In the genomic region with DNA sequence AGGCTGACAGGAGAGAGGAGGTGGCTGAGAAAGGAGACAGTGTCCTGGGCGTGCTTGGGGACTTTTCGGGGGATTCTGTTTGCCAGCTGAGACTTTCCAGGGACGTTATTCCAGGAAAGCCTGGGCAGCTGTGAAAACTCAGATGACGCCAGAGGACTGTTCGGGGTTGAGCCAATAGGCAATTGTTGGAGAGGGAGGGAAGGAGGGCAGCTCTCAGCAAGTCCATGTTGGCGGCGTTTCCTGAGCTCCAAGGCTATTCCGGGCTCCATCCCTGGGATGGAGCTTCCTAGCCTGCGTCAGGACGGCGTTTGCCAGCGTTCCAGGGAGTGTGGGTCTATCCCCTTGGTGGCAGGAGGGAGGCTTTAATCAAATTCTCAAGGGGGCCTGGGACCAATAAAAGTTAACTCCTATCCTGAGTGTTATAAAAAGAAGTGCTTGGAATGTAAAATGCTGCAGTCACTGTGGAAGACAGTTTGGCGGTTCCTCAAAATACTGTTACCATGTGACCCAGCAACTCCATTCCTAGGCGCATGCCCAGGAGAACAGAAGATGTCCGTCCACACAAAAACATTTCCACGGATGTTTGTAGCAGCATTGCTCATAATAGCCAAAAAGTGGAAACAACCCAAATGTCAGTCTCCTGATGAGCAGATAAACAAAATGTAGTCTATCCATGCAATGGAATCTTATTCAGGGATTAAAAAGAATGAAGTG, we compare ENCODE assay signal across 8 cellular contexts. TPM values are rescaled to one million over a fixed set of nuclear protein-coding genes. Genes with fewer than 3 reads are reported as not detected.
DNase-seq lines count a peak whose midpoint lies in the region; ATAC-seq and TF ChIP-seq lines count a peak whose summit lies in the region.

No MANE protein-coding gene starts in this region.

- peak overlapping the region; percentile 93 for H3K27ac ChIP-seq in left ventricle myocardium inferior (replicated peaks)

- peaks cover 31% of the 10 kb centered on the region for H3K4me1 Mint-ChIP-seq in activated T-helper 2 cell treated with anti-CD3 and anti-CD28 coated beads, Interferon-gamma antibody, Interleukin-2, Interleukin-4, amounts not matched to agents 10 μg/mL and 5 μg/mL and 100 μg/mL, durations not matched to agents 14 hours and 24 hours and 36 hours (ENCODE audit: low read depth)

- TF ChIP-seq CTCF in left ventricle myocardium inferior (IDR thresholded peaks at IDR 0.05; ENCODE audit: borderline replicate concordance), result no peak

- peak; percentile 1 for ATAC-seq in HG03039 (IDR thresholded peaks at IDR 0.05; ENCODE audit: unreplicated experiment)
- ATAC-seq in sciatic nerve, result peak; percentile 95

- no peaks in the 10 kb centered on the region for H3K9me3 Mint-ChIP-seq in activated T-helper 2 cell treated with anti-CD3 and anti-CD28 coated beads, Interferon-gamma antibody, Interleukin-2, Interleukin-4, amounts not matched to agents 10 μg/mL and 5 μg/mL and 100 μg/mL, durations not matched to agents 14 hours and 24 hours and 36 hours

- peak overlapping the region; percentile 58 for H3K4me3 ChIP-seq in left ventricle myocardium inferior

- H3K36me3 ChIP-seq in left ventricle myocardium inferior, result no peaks in the 10 kb centered on the region

- intact Hi-C loops in activated T-helper 2 cell treated with anti-CD3 and anti-CD28 coated beads, Interferon-gamma antibody, Interleukin-2, Interleukin-4, amounts not matched to agents 10 μg/mL and 5 μg/mL and 100 μg/mL, durations not matched to agents 14 hours and 24 hours and 36 hours (cut with micrococcal nuclease), result loop anchor here (5.0 kb wide), 2 partner anchors 132 to 367 kb away; a partner anchor contains a TSS
- intact Hi-C loops in left ventricle myocardium inferior (cut with micrococcal nuclease), result loop anchor here (10.0 kb wide), 1 partner anchor 194 kb away; a partner anchor contains a TSS
- intact Hi-C loops in sciatic nerve (cut with DNase I), result loop anchor here (5.0 kb wide), 1 partner anchor 192 kb away; no protein-coding TSS in a partner anchor

- H3K27me3 ChIP-seq in left ventricle myocardium inferior (ENCODE audit: low read depth), result no peaks in the 10 kb centered on the region

- peak; percentile 21 for DNase-seq in COR-L47 (lab: John Stamatoyannopoulos, UW)
- no peak for DNase-seq in activated T-helper 2 cell treated with anti-CD3 and anti-CD28 coated beads, Interferon-gamma antibody, Interleukin-2, Interleukin-4, amounts not matched to agents 10 μg/mL and 5 μg/mL and 100 μg/mL, durations not matched to agents 14 hours and 24 hours and 36 hours (ENCODE audit: low spot score)
- peak; percentile 84 for DNase-seq in left ventricle myocardium inferior
- peak; percentile 84 for DNase-seq in sciatic nerve (ENCODE audit: low spot score)
- DNase-seq in mesenteric fat pad (ENCODE audit: low spot score), result no peak
- no peak for DNase-seq in SW480 (ENCODE audit: low spot score)
- DNase-seq in GM19240 (ENCODE audit: insufficient read length, low spot score), result no peak

- no peaks in the 10 kb centered on the region for H3K36me3 Mint-ChIP-seq in activated T-helper 2 cell treated with anti-CD3 and anti-CD28 coated beads, Interferon-gamma antibody, Interleukin-2, Interleukin-4, amounts not matched to agents 10 μg/mL and 5 μg/mL and 100 μg/mL, durations not matched to agents 14 hours and 24 hours and 36 hours (ENCODE audit: low read depth)

- peak overlapping the region; percentile 52 for H3K4me3 Mint-ChIP-seq in activated T-helper 2 cell treated with anti-CD3 and anti-CD28 coated beads, Interferon-gamma antibody, Interleukin-2, Interleukin-4, amounts not matched to agents 10 μg/mL and 5 μg/mL and 100 μg/mL, durations not matched to agents 14 hours and 24 hours and 36 hours (ENCODE audit: low read depth)

- H3K27ac Mint-ChIP-seq in activated T-helper 2 cell treated with anti-CD3 and anti-CD28 coated beads, Interferon-gamma antibody, Interleukin-2, Interleukin-4, amounts not matched to agents 10 μg/mL and 5 μg/mL and 100 μg/mL, durations not matched to agents 14 hours and 24 hours and 36 hours, result peak overlapping the region; percentile 93

- H3K4me1 ChIP-seq in left ventricle myocardium inferior, result peaks cover 23% of the 10 kb centered on the region

- no peaks in the 10 kb centered on the region for H3K9me3 ChIP-seq in left ventricle myocardium inferior (replicated peaks)

- H3K27me3 Mint-ChIP-seq in activated T-helper 2 cell treated with anti-CD3 and anti-CD28 coated beads, Interferon-gamma antibody, Interleukin-2, Interleukin-4, amounts not matched to agents 10 μg/mL and 5 μg/mL and 100 μg/mL, durations not matched to agents 14 hours and 24 hours and 36 hours (ENCODE audit: low read depth), result no peaks in the 10 kb centered on the region

RNA-seq across cellular contexts. Expression of a gene that starts 15.2 kb away (rescaled TPM):
- 11.5 and 13.7 TPM in 2 replicates for total RNA-seq in activated T-helper 2 cell treated with anti-CD3 and anti-CD28 coated beads, Interferon-gamma antibody, Interleukin-2, Interleukin-4, amounts not matched to agents 10 μg/mL and 5 μg/mL and 100 μg/mL, durations not matched to agents 14 hours and 24 hours and 36 hours
- total RNA-seq in left ventricle myocardium inferior (10.5 TPM), sciatic nerve (38.0 TPM), mesenteric fat pad (87.4 TPM)

Comparison
In these comparisons a context has a peak if more than half of its experiments do, and no peak if none do; other contexts are left out.
1. DNase-seq: peak in COR-L47 (single experiment), left ventricle myocardium inferior (single experiment) and sciatic nerve (single experiment); none in activated T-helper 2 cell treated with anti-CD3 and anti-CD28 coated beads, Interferon-gamma antibody, Interleukin-2, Interleukin-4, amounts not matched to agents 10 μg/mL and 5 μg/mL and 100 μg/mL, durations not matched to agents 14 hours and 24 hours and 36 hours (single experiment), mesenteric fat pad (single experiment), SW480 (single experiment) and GM19240 (single experiment).